Comparison of ENCODE assay signal across 27 cellular contexts in the genomic region with DNA sequence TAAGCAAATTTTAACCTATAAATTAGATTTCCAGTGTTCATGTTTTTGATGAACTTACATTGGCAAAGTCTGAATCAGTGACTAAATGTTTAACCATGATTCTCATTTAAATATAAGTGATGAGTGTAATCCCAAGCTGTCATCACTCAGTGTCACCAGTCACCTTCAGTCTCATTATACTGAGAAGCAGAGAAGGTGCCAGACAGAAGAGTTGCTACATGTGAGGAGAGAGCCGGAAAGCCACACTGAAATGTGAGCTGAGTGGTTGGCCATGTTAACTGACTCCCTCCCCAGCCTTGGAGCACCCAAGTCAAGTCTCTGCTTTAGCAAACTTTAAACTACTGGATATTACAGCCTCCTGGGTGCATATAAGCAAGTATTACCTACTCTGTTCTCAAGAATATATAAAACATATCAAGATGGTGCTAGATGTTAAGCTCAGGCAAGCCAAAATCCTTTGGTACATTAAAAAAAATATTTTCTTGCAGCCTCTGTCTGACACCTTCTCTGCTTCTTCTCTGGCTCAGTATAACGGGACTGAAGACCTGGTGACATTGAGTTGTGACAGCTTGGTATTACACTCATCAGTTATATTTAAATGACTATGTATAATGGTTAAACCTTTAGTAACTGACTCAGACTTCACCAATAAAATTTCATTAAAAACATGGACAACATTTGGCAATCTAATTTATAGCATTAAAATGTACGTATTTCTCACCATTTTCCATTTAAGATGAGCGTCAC.
DNase-seq lines count a peak whose midpoint lies in the region; ATAC-seq and TF ChIP-seq lines count a peak whose summit lies in the region.
"Had no signal": no experiment of that assay in that cellular context is flagged by ENCODE, and none has a peak within 500 bp of the region (broad histone marks: within the 10 kb centered on the region; RNA-seq: fewer than 3 reads in every experiment).

No MANE protein-coding gene starts in this region.

- no peaks in the 10 kb centered on the region for H3K4me1 Mint-ChIP-seq in activated naive CD4-positive, alpha-beta T cell treated with anti-CD3 and anti-CD28 coated beads, Interleukin-2, amount 10 ng/mL, durations not matched to agents 7 days and 5 days
- H3K4me1 Mint-ChIP-seq: activated naive CD8-positive, alpha-beta T cell treated with anti-CD3 and anti-CD28 coated beads, Interleukin-2, amount 50 U/mL, for 24 hours; immature natural killer cell had no signal

- H3K27ac Mint-ChIP-seq in activated naive CD4-positive, alpha-beta T cell treated with anti-CD3 and anti-CD28 coated beads, Interleukin-2, amount 10 ng/mL, durations not matched to agents 7 days and 5 days = no peak overlapping the region
- H3K27ac Mint-ChIP-seq: activated naive CD8-positive, alpha-beta T cell treated with anti-CD3 and anti-CD28 coated beads, Interleukin-2, amount 50 U/mL, for 24 hours; endodermal cell; immature natural killer cell; T-helper 2 cell treated with Interferon-gamma antibody and Interleukin-4, amounts not matched to agents 5 μg/mL and 100 μg/mL, for 36 hours had no signal

- H3K4me3 ChIP-seq in cardiac muscle cell (no peak overlapping the region), OCI-LY3 (ENCODE audit: low read length) (no peak overlapping the region), heart right ventricle (no peak overlapping the region), skeletal muscle tissue (ENCODE audit: low read length in 3 of 3) (no peak overlapping the region)
- H3K4me3 ChIP-seq: body of pancreas, coronary artery, lower lobe of right lung, prostate gland, smooth muscle cell, testis had no signal

- 70 to 79% methylated on average over 4 of the region's 4 CpGs for WGBS in heart right ventricle, 2 donors

- H3K9me3 Mint-ChIP-seq in activated naive CD4-positive, alpha-beta T cell treated with anti-CD3 and anti-CD28 coated beads, Interleukin-2, amount 10 ng/mL, durations not matched to agents 7 days and 5 days = no peaks in the 10 kb centered on the region
- H3K9me3 Mint-ChIP-seq: activated naive CD8-positive, alpha-beta T cell treated with anti-CD3 and anti-CD28 coated beads, Interleukin-2, amount 50 U/mL, for 24 hours; T-helper 2 cell treated with Interferon-gamma antibody and Interleukin-4, amounts not matched to agents 5 μg/mL and 100 μg/mL, for 36 hours had no signal

- H3K4me1 ChIP-seq in cardiac muscle cell (ENCODE audit: low read depth) (peaks cover 30% of the 10 kb centered on the region), OCI-LY3 (ENCODE audit: low read length) (peaks cover 58% of the 10 kb centered on the region), heart right ventricle (peaks cover 0 to 31% (median 12%) of the 10 kb centered on the region in 9 donors), skeletal muscle tissue (ENCODE audit: control insufficient read depth in 3 of 3, insufficient read depth in 3 of 3, low read length in 3 of 3) (peaks cover 29 to 42% (median 33%) of the 10 kb centered on the region in 3 donors)
- H3K4me1 ChIP-seq: prostate gland had no signal

- H3K36me3 ChIP-seq in cardiac muscle cell (no peaks in the 10 kb centered on the region), OCI-LY3 (replicated peaks; ENCODE audit: low read depth, low read length) (no peaks in the 10 kb centered on the region), heart right ventricle (peaks cover 0 to 24% (median 0%) of the 10 kb centered on the region in 9 donors), skeletal muscle tissue (ENCODE audit: control insufficient read depth in 3 of 3, insufficient read depth in 3 of 3, low read length in 3 of 3) (no peaks in the 10 kb centered on the region)
- H3K36me3 ChIP-seq: lower lobe of right lung, prostate gland had no signal

- no peak overlapping the region for H3K4me2 ChIP-seq in OCI-LY3 (ENCODE audit: low read length)
- H3K4me2 ChIP-seq: smooth muscle cell had no signal

- peak in 6 of 8 donors; percentile 50 to 96 (median 63) for ATAC-seq in heart right ventricle
- ATAC-seq: activated naive CD8-positive, alpha-beta T cell treated with anti-CD3 and anti-CD28 coated beads, Interleukin-2, amount 50 U/mL, for 24 hours; body of pancreas; lower lobe of right lung; SK-N-SH treated with all-trans-retinoic acid at 6 μM for 48 hours had no signal

- H3K36me3 Mint-ChIP-seq in activated naive CD4-positive, alpha-beta T cell treated with anti-CD3 and anti-CD28 coated beads, Interleukin-2, amount 10 ng/mL, durations not matched to agents 7 days and 5 days = no peaks in the 10 kb centered on the region
- H3K36me3 Mint-ChIP-seq: immature natural killer cell had no signal

- DNase-seq in cardiac muscle cell (ENCODE audit: low read depth in 1 of 2, low spot score in 1 of 2) (peak in 1 of 2 donors; percentile 69), cardiac septum (ENCODE audit: low spot score) (no peak), heart right ventricle (no peak), HuH-7.5 (ENCODE audit: low spot score) (no peak), GM19238 (ENCODE audit: insufficient read length, low spot score) (no peak)
- no peak for DNase-seq in activated naive CD4-positive, alpha-beta T cell treated with anti-CD3 and anti-CD28 coated beads, Interleukin-2, amount 10 ng/mL, durations not matched to agents 7 days and 5 days
- DNase-seq: activated effector memory CD4-positive, alpha-beta T cell treated with Interleukin-2 at 50 U/mL for 16 hours; activated naive CD8-positive, alpha-beta T cell treated with anti-CD3 and anti-CD28 coated beads, Interleukin-2, amount 50 U/mL, for 24 hours; body of pancreas; endodermal cell; GF-D8; immature natural killer cell; Karpas-422; lower lobe of right lung; NCI-H187 treated with DMSO at 0.1 percent for 48 hours; NK-92 treated with Interleukin-12 subunit alpha and Interleukin-12 subunit beta, amount 100 ng/mL, for 24 hours; stimulated activated CD4-positive, alpha-beta T cell treated with anti-CD3 and anti-CD28 coated beads, Interleukin-4, amount 100 ng/mL, for 1 hour; stimulated activated naive CD4-positive, alpha-beta T cell; testis had no signal

- CTCF ChIA-PET in activated naive CD4-positive, alpha-beta T cell treated with anti-CD3 and anti-CD28 coated beads, Interleukin-2, amount 10 ng/mL, durations not matched to agents 7 days and 5 days (lab: Charles Lee) = interaction anchor here (0.8 kb wide), 1 partner anchor 28 kb away, joined by 3 read pairs; no protein-coding TSS in a partner anchor

- H4K20me1 ChIP-seq in OCI-LY3 (ENCODE audit: insufficient read depth, low read length) = no peaks in the 10 kb centered on the region

- TF ChIP-seq CTCF in cardiac muscle cell (IDR thresholded peaks at IDR 0.05; ENCODE audit: low read depth, low read length) = no peak
- TF ChIP-seq CTCF in OCI-LY3 (IDR thresholded peaks at IDR 0.05; ENCODE audit: low read depth, low read length) = no peak
- no peak for TF ChIP-seq CTCF in heart right ventricle (IDR thresholded peaks at IDR 0.05)

- no peaks in the 10 kb centered on the region for H3K79me2 ChIP-seq in OCI-LY3 (ENCODE audit: low read length)

- H3K9me3 ChIP-seq in cardiac muscle cell (ENCODE audit: low read depth) = no peaks in the 10 kb centered on the region
- no peaks in the 10 kb centered on the region for H3K9me3 ChIP-seq in OCI-LY3 (ENCODE audit: insufficient read depth, low read length)
- H3K9me3 ChIP-seq in heart right ventricle = no peaks in the 10 kb centered on the region
- H3K9me3 ChIP-seq in skeletal muscle tissue (ENCODE audit: control insufficient read depth in 3 of 3, low read length in 3 of 3) = no peaks in the 10 kb centered on the region
- H3K9me3 ChIP-seq: body of pancreas, lower lobe of right lung, prostate gland, testis had no signal

- no peak overlapping the region for H3K4me3 Mint-ChIP-seq in activated naive CD4-positive, alpha-beta T cell treated with anti-CD3 and anti-CD28 coated beads, Interleukin-2, amount 10 ng/mL, durations not matched to agents 7 days and 5 days
- H3K4me3 Mint-ChIP-seq: activated naive CD8-positive, alpha-beta T cell treated with anti-CD3 and anti-CD28 coated beads, Interleukin-2, amount 50 U/mL, for 24 hours; endodermal cell; immature natural killer cell; T-helper 2 cell treated with Interferon-gamma antibody and Interleukin-4, amounts not matched to agents 5 μg/mL and 100 μg/mL, for 36 hours had no signal

- H2AFZ ChIP-seq in OCI-LY3 (ENCODE audit: low read depth, low read length) = 0 out of 2 replicates have a peak overlapping the region, but pooled peaks have one; percentile 6

- H3K9ac ChIP-seq in OCI-LY3 (ENCODE audit: low read length) (no peak overlapping the region), skeletal muscle tissue (ENCODE audit: low read depth in 1 of 3, low read length in 3 of 3) (peak overlapping the region in 1 of 3 donors; percentile 0)

- H3K27ac ChIP-seq in cardiac muscle cell = peak overlapping the region; percentile 39
- H3K27ac ChIP-seq in OCI-LY3 (ENCODE audit: low read length) = no peak overlapping the region
- H3K27ac ChIP-seq in heart right ventricle = peak overlapping the region in 2 of 10 donors; percentile 15 to 30
- H3K27ac ChIP-seq in skeletal muscle tissue (ENCODE audit: low read depth, low read length) = peak overlapping the region; percentile 64
- H3K27ac ChIP-seq: body of pancreas, coronary artery, lower lobe of right lung, prostate gland, RWPE1, testis had no signal

- H3K27me3 ChIP-seq in cardiac muscle cell (no peaks in the 10 kb centered on the region), OCI-LY3 (ENCODE audit: low read depth, low read length) (no peaks in the 10 kb centered on the region), heart right ventricle (no peaks in the 10 kb centered on the region), skeletal muscle tissue (ENCODE audit: control insufficient read depth in 3 of 3, insufficient read depth in 3 of 3, low read length in 3 of 3) (no peaks in the 10 kb centered on the region)
- H3K27me3 ChIP-seq: body of pancreas, testis had no signal

- intact Hi-C loops in cardiac septum (cut with DNase I) = no loop called here
- intact Hi-C loops in heart right ventricle (cut with DNase I) = no loop called here

- H3K27me3 Mint-ChIP-seq in activated naive CD4-positive, alpha-beta T cell treated with anti-CD3 and anti-CD28 coated beads, Interleukin-2, amount 10 ng/mL, durations not matched to agents 7 days and 5 days = peaks cover 16% of the 10 kb centered on the region
